ENCODE assay signal across 1 cellular context in genomic region chr9:88438819-88439218, GRCh38.
TF ChIP-seq lines count a peak whose summit lies in the region.

No MANE protein-coding gene starts in this region.

TF ChIP-seq in GM23338, 12 proteins besides CTCF, POLR2A, EP300 and RAD21 (continued from another document):
- no peak for TF ChIP-seq ZNF462 (CRISPR knock-in tag; IDR thresholded peaks at IDR 0.05)
- TF ChIP-seq ZNF331 (CRISPR knock-in tag; IDR thresholded peaks at IDR 0.05; ENCODE audit: low read depth), result no peak
- no peak for TF ChIP-seq NANOG (IDR thresholded peaks at IDR 0.05; ENCODE audit: borderline replicate concordance)
- no peak for TF ChIP-seq STAT1 (IDR thresholded peaks at IDR 0.05; ENCODE audit: unreplicated experiment)
- TF ChIP-seq CREB1 (CRISPR knock-in tag; IDR thresholded peaks at IDR 0.05; ENCODE audit: low read depth), result no peak
TF ChIP-seq in GM23338: peak in this region for 0.
